Comparison of ENCODE assay signal across 8 cellular contexts in genomic region chr19:47601180-47601904, GRCh38. TPM values are rescaled to one million over a fixed set of nuclear protein-coding genes. Genes with fewer than 3 reads are reported as not detected.
DNase-seq lines count a peak whose midpoint lies in the region; ATAC-seq and TF ChIP-seq lines count a peak whose summit lies in the region.

No MANE protein-coding gene starts in this region.

- H2AFZ ChIP-seq in DND-41 (ENCODE audit: low read depth, low read length), result peak overlapping the region; percentile 99

- no peak for ATAC-seq in DND-41 (ENCODE audit: insufficient read depth, low read depth)
- no peak for ATAC-seq in Panc1
- ATAC-seq in GM19328 (IDR thresholded peaks at IDR 0.05; ENCODE audit: unreplicated experiment), result no peak

- no peak for TF ChIP-seq POLR2A in ovary (IDR thresholded peaks at IDR 0.05)

- CTCF ChIA-PET in Panc1 (lab: Charles Lee), result no interaction called here

- DNase-seq in DND-41 (no peak), Panc1 (ENCODE audit: low read depth, low spot score) (no peak), ovary (no peak), COR-L47 (lab: John Stamatoyannopoulos, UW) (no peak), occipital lobe (lab: John Stamatoyannopoulos, UW) (no peak)
- no peak for DNase-seq in activated CD4-positive, CD25-positive, alpha-beta regulatory T cell (lab: John Stamatoyannopoulos, UW)

- H3K27me3 ChIP-seq in DND-41 (ENCODE audit: insufficient read depth, low read length, poor library complexity), result no peaks in the 10 kb centered on the region
- no peaks in the 10 kb centered on the region for H3K27me3 ChIP-seq in Panc1 (ENCODE audit: control insufficient read depth, insufficient read depth, low read length)
- no peaks in the 10 kb centered on the region for H3K27me3 ChIP-seq in esophagus (ENCODE audit: control insufficient read depth in 1 of 2, insufficient read depth in 2 of 2, low read length in 2 of 2)
- no peaks in the 10 kb centered on the region for H3K27me3 ChIP-seq in ovary

- 55 to 64% methylated on average over 17 of the region's 17 CpGs for WGBS in esophagus, 2 donors
- WGBS in ovary, 3 donors, result 66 to 77% (median 72%) methylated on average over 17 of the region's 17 CpGs

- H3K36me3 ChIP-seq in DND-41 (ENCODE audit: insufficient read depth, low read length), result no peaks in the 10 kb centered on the region
- no peaks in the 10 kb centered on the region for H3K36me3 ChIP-seq in Panc1 (ENCODE audit: control insufficient read depth, insufficient read depth, low read length)
- H3K36me3 ChIP-seq in esophagus (ENCODE audit: control insufficient read depth in 2 of 2, insufficient read depth in 2 of 2, low read length in 1 of 2), result no peaks in the 10 kb centered on the region
- no peaks in the 10 kb centered on the region for H3K36me3 ChIP-seq in ovary

- H3K9ac ChIP-seq in DND-41 (ENCODE audit: low read depth, low read length), result peak overlapping the region; percentile 92

- intact Hi-C loops in Panc1 (cut with micrococcal nuclease; ENCODE audit: unreplicated experiment), result loop anchor here (10.0 kb wide), 1 partner anchor 87 kb away; the partner anchor contains the start of gene NAPA
- intact Hi-C loops in ovary (cut with DNase I), result loop anchor here in 2 of 4 donors (10.0 kb wide), 2 partner anchors 63 to 87 kb away; partner anchors contain the start of gene NAPA (in 2 of the 2)

- H3K4me2 ChIP-seq in DND-41 (ENCODE audit: insufficient read depth, low read length), result peak overlapping the region; percentile 88

- POLR2A ChIA-PET in Panc1 (lab: Charles Lee), result interaction anchor here (0.7 kb wide), 1 partner anchor 61 kb away, joined by 3 read pairs; no protein-coding TSS in a partner anchor

- in situ Hi-C loops in Panc1 (cut with HindIII; ENCODE audit: low pct_unique_long_range_greater_than_20kb, low sequenced_read_pairs), result no loop called here

- no peaks in the 10 kb centered on the region for H3K9me3 ChIP-seq in DND-41 (ENCODE audit: insufficient read depth, low read length, severe bottlenecking)
- no peaks in the 10 kb centered on the region for H3K9me3 ChIP-seq in Panc1 (ENCODE audit: control insufficient read depth, insufficient read depth, low read depth, low read length)
- H3K9me3 ChIP-seq in esophagus (ENCODE audit: control insufficient read depth in 2 of 2, insufficient read depth in 1 of 2, low read depth in 1 of 2, low read length in 1 of 2), result no peaks in the 10 kb centered on the region
- H3K9me3 ChIP-seq in ovary, result no peaks in the 10 kb centered on the region

- peak overlapping the region; percentile 90; the same call in 1 of the 2 replicates for H3K27ac ChIP-seq in DND-41 (ENCODE audit: low read length)
- peak overlapping the region; percentile 83 for H3K27ac ChIP-seq in Panc1 (ENCODE audit: low read length)
- peak overlapping the region; percentile 90 to 94 for H3K27ac ChIP-seq in esophagus (ENCODE audit: low read depth in 2 of 2, low read length in 1 of 2)
- no peak overlapping the region for H3K27ac ChIP-seq in ovary

- H3K4me1 ChIP-seq in DND-41 (ENCODE audit: insufficient read depth, low read length) (peaks cover 18% of the 10 kb centered on the region), Panc1 (ENCODE audit: control insufficient read depth, insufficient read depth, low read length) (peaks cover 8% of the 10 kb centered on the region), esophagus (ENCODE audit: control insufficient read depth in 2 of 2, insufficient read depth in 2 of 2, low read length in 1 of 2) (peaks cover 0 to 2% of the 10 kb centered on the region in 2 donors), ovary (ENCODE audit: insufficient read depth) (peaks cover 2% of the 10 kb centered on the region)

- no peaks in the 10 kb centered on the region for H3K79me2 ChIP-seq in DND-41 (ENCODE audit: insufficient read depth, low read length)

- H4K20me1 ChIP-seq in DND-41 (ENCODE audit: insufficient read depth, low read length), result no peaks in the 10 kb centered on the region

- peak overlapping the region; percentile 83 to 86; a peak in 3 of 4 replicates for H3K4me3 ChIP-seq in DND-41 (ENCODE audit: low read depth in 1 of 2, low read length in 2 of 2)
- peak overlapping the region; percentile 66 to 81 for H3K4me3 ChIP-seq in Panc1 (ENCODE audit: low read depth in 2 of 2, low read length in 2 of 2)
- H3K4me3 ChIP-seq in esophagus (ENCODE audit: low read depth in 1 of 2, low read length in 2 of 2), result peak overlapping the region in 1 of 2 donors; percentile 42
- H3K4me3 ChIP-seq in ovary, result peak overlapping the region; percentile 55

- no TSS peak for BruUV-seq in Panc1 (replicated peaks; lab: Mats Ljungman, UMichigan)

- no peak for TF ChIP-seq EP300 in ovary (IDR thresholded peaks at IDR 0.05)

- TF ChIP-seq CTCF in DND-41 (IDR thresholded peaks at IDR 0.05; ENCODE audit: borderline replicate concordance, extremely low read depth, low read length, poor library complexity, severe bottlenecking) (no peak), Panc1 (IDR thresholded peaks at IDR 0.05) (no peak), ovary (IDR thresholded peaks at IDR 0.05) (no peak)

RNA-seq across cellular contexts. Expression of gene BICRA, which starts 7.6 kb away (rescaled TPM):
- total RNA-seq in Panc1 (2021; ENCODE audit: unreplicated experiment) (13.7 TPM), ovary (10 to 100 TPM in 5 of 7 donors, 1 to 10 TPM in 2; 3.7 to 21.7 (median 13.1) TPM), occipital lobe (9.8 TPM)
- 10.3 TPM for polyA plus RNA-seq in Panc1 (2012; ENCODE audit: insufficient read length)
- polyA plus RNA-seq in esophagus (1 to 10 TPM; 4.0 to 8.5 TPM), ovary (10 to 100 TPM in 1 of 2 donors, 1 to 10 TPM in 1; 8.1 to 10.1 TPM)

RNA-seq across cellular contexts. Expression of gene ZNF541, which starts 28.4 kb away (rescaled TPM):
- total RNA-seq in Panc1 (2021; ENCODE audit: unreplicated experiment) (0.15 TPM), ovary (1 to 10 TPM in 5 of 7 donors, under 1 TPM in 2; 0.62 to 2.5 (median 1.5) TPM), occipital lobe (not detected)
- polyA plus RNA-seq in Panc1 (2012; ENCODE audit: insufficient read length), result 0.45 TPM
- polyA plus RNA-seq in esophagus (under 1 TPM; 0.06 to 0.14 TPM), ovary (1 to 10 TPM in 1 of 2 donors, under 1 TPM in 1; 0.97 to 1.8 TPM)

Comparison
In these comparisons a context has a peak if more than half of its experiments do, and no peak if none do; other contexts are left out.
1. H3K27ac ChIP-seq: peak in DND-41 (single experiment), Panc1 (single experiment) and esophagus (2 of 2); none in ovary (0 of 2).